In genomic region chr6:170093658-170094596, GRCh38 we compare ENCODE assay signal across 17 cellular contexts.
A peak's percentile ranks its signal among the peaks of the same experiment; 100 is the strongest.
DNase-seq lines count a peak whose midpoint lies in the region; ATAC-seq, FAIRE-seq and TF ChIP-seq lines count a peak whose summit lies in the region.
"Had no signal": no experiment of that assay in that cellular context is flagged by ENCODE, and none has a peak within 500 bp of the region (broad histone marks: within the 10 kb centered on the region; RNA-seq: fewer than 3 reads in every experiment).

No MANE protein-coding gene starts in this region.

- no peak overlapping the region for H3K4me3 ChIP-seq in BLaER1
- no peak overlapping the region for H3K4me3 ChIP-seq in pancreas
- H3K4me3 ChIP-seq in small intestine (ENCODE audit: low read depth in 1 of 2, low read length in 2 of 2): no peak overlapping the region
- no peak overlapping the region for H3K4me3 ChIP-seq in HAP-1
- H3K4me3 ChIP-seq: cardiac muscle cell had no signal

- H4K20me1 ChIP-seq in BLaER1: peaks cover 12% of the 10 kb centered on the region
- no peaks in the 10 kb centered on the region for H4K20me1 ChIP-seq in H9 (ENCODE audit: control insufficient read depth, insufficient read depth, insufficient read length)

- peaks cover 83% of the 10 kb centered on the region for H3K4me1 ChIP-seq in BLaER1
- H3K4me1 ChIP-seq in H9 (ENCODE audit: insufficient read depth, low read length): no peaks in the 10 kb centered on the region
- no peaks in the 10 kb centered on the region for H3K4me1 ChIP-seq in pancreas
- H3K4me1 ChIP-seq in small intestine (ENCODE audit: control insufficient read depth in 2 of 2, insufficient read depth in 1 of 2, low read depth in 1 of 2, low read length in 1 of 2): no peaks in the 10 kb centered on the region
- no peaks in the 10 kb centered on the region for H3K4me1 ChIP-seq in HAP-1

- H3K9ac ChIP-seq in BLaER1 (no peak overlapping the region), H9 (ENCODE audit: extremely low read depth, insufficient read length, low read length) (no peak overlapping the region)

- no peak overlapping the region for H3K4me3 Mint-ChIP-seq in H9
- H3K4me3 Mint-ChIP-seq: activated CD4-positive, alpha-beta T cell treated with anti-CD3 and anti-CD28 coated beads for 36 hours; IgD-negative memory B cell; nephron had no signal

- no peaks in the 10 kb centered on the region for H3K79me1 ChIP-seq in H9 (ENCODE audit: insufficient read depth, low read depth, low read length, poor library complexity, severe bottlenecking)

- ATAC-seq in left ventricle myocardium superior (no peak), pancreas (no peak), GM21786 (IDR thresholded peaks at IDR 0.05; ENCODE audit: unreplicated experiment) (no peak)
- ATAC-seq: activated CD4-positive, alpha-beta T cell treated with anti-CD3 and anti-CD28 coated beads for 36 hours had no signal

- DNase-seq in H9 (peak; percentile 28), left ventricle myocardium superior (peak; percentile 21), pancreas (peak in 4 of 6 donors; percentile 5 to 62 (median 33)), HUDEP-2 (lab: John Stamatoyannopoulos, UW; ENCODE audit: unreplicated experiment in 76 of 76) (no peak), small intestine (no peak), HAP-1 (ENCODE audit: low spot score in 2 of 2) (no peak)
- DNase-seq: activated CD4-positive, alpha-beta T cell treated with anti-CD3 and anti-CD28 coated beads for 36 hours; effector CD4-positive, alpha-beta T cell; glutamatergic neuron; mammary epithelial cell; NCI-H2029 treated with DMSO at 0.1 percent for 48 hours; NCI-H524 had no signal

- H3K9me3 Mint-ChIP-seq in H9: no peaks in the 10 kb centered on the region
- H3K9me3 Mint-ChIP-seq: IgD-negative memory B cell, nephron had no signal

- H2AFZ ChIP-seq in H9 (ENCODE audit: low read length): no peak overlapping the region

- H2BK12ac ChIP-seq in H9 (ENCODE audit: insufficient read length, low read depth, low read length): no peak overlapping the region

- no peak overlapping the region for H3K18ac ChIP-seq in H9 (ENCODE audit: insufficient read length, low read depth, low read length)

- H3T11ph ChIP-seq in H9 (ENCODE audit: low read length): no peak overlapping the region

- FAIRE-seq in pancreas (lab: Jason Lieb, UNC): no peak
- no peak for FAIRE-seq in small intestine (lab: Jason Lieb, UNC)

- H3K4ac ChIP-seq in H9 (ENCODE audit: low read depth, low read length): no peak overlapping the region

- H3K27ac ChIP-seq in BLaER1 (no peak overlapping the region), H9 (ENCODE audit: insufficient read length, low read depth, low read length) (no peak overlapping the region), pancreas (no peak overlapping the region), small intestine (ENCODE audit: low read depth in 1 of 2, low read length in 1 of 2) (no peak overlapping the region)
- H3K27ac ChIP-seq: cardiac muscle cell had no signal

- H3K27me3 ChIP-seq in BLaER1 (no peaks in the 10 kb centered on the region), H9 (ENCODE audit: insufficient read depth, low read length) (no peaks in the 10 kb centered on the region), pancreas (no peaks in the 10 kb centered on the region), small intestine (ENCODE audit: control insufficient read depth in 2 of 2, insufficient read depth in 2 of 2, low read length in 2 of 2) (no peaks in the 10 kb centered on the region), HAP-1 (ENCODE audit: low read depth) (no peaks in the 10 kb centered on the region)
- H3K27me3 ChIP-seq: cardiac muscle cell had no signal

- H4K91ac ChIP-seq in H9 (ENCODE audit: insufficient read length, low read depth, low read length): no peak overlapping the region

- H3K9me3 ChIP-seq in BLaER1: no peaks in the 10 kb centered on the region
- H3K9me3 ChIP-seq in H9 (ENCODE audit: control insufficient read depth, low read depth, low read length): no peaks in the 10 kb centered on the region
- no peaks in the 10 kb centered on the region for H3K9me3 ChIP-seq in pancreas
- H3K9me3 ChIP-seq in small intestine (ENCODE audit: control insufficient read depth, low read depth): no peaks in the 10 kb centered on the region
- no peaks in the 10 kb centered on the region for H3K9me3 ChIP-seq in HAP-1

- H3K27ac Mint-ChIP-seq in H9: peak overlapping the region in 1 of 3 experiments; percentile 80; a peak in 1 of 7 replicates
- H3K27ac Mint-ChIP-seq: activated CD4-positive, alpha-beta T cell treated with anti-CD3 and anti-CD28 coated beads for 36 hours; IgD-negative memory B cell; nephron had no signal

- H4K8ac ChIP-seq in H9 (replicated peaks; ENCODE audit: insufficient read length, low read depth, low read length): no peak overlapping the region

- H3K56ac ChIP-seq in H9 (ENCODE audit: insufficient read length, low read depth, low read length): no peak overlapping the region

- no peak overlapping the region for H2BK120ac ChIP-seq in H9 (ENCODE audit: low read depth, low read length, poor library complexity, severe bottlenecking)

- H2BK20ac ChIP-seq in H9 (ENCODE audit: low read depth, low read length, poor library complexity, severe bottlenecking): no peak overlapping the region

- H3K36me3 ChIP-seq in BLaER1: no peaks in the 10 kb centered on the region
- H3K36me3 ChIP-seq in pancreas: no peaks in the 10 kb centered on the region
- no peaks in the 10 kb centered on the region for H3K36me3 ChIP-seq in small intestine (ENCODE audit: control insufficient read depth in 2 of 2, insufficient read depth in 2 of 2, low read length in 2 of 2)
- H3K36me3 ChIP-seq in HAP-1 (replicated peaks): no peaks in the 10 kb centered on the region
- H3K36me3 ChIP-seq: cardiac muscle cell had no signal

- H3K4me1 Mint-ChIP-seq in H9: peaks cover 0 to 4% of the 10 kb centered on the region in 2 experiments; a peak in 2 of 4 replicates

- intact Hi-C loops in left ventricle myocardium superior (cut with micrococcal nuclease): no loop called here
- intact Hi-C loops in pancreas (cut with DNase I): no loop called here

- H2AK5ac ChIP-seq in H9 (ENCODE audit: insufficient read length, low read length): no peak overlapping the region

- in situ Hi-C loops in HAP-1 (cut with MboI; ENCODE audit: low sequenced_read_pairs): no loop called here

- TF ChIP-seq CTCF in H9 (conservative IDR thresholded peaks at IDR 0.05) (no peak), pancreas (IDR thresholded peaks at IDR 0.05) (no peak)

- no peak overlapping the region for H4K5ac ChIP-seq in H9 (ENCODE audit: insufficient read length, low read depth, low read length)

- no peak overlapping the region for H3K14ac ChIP-seq in H9 (ENCODE audit: insufficient read depth, low read length)

- no peak overlapping the region for H2BK5ac ChIP-seq in H9 (ENCODE audit: insufficient read length, low read length)

- 0 out of 2 replicates have a peak overlapping the region, but pooled peaks have one; percentile 99 for H3K4me2 ChIP-seq in BLaER1
- no peak overlapping the region for H3K4me2 ChIP-seq in H9 (ENCODE audit: insufficient read depth, insufficient read length, low read length)

- peaks cover 3% of the 10 kb centered on the region for H3K27me3 Mint-ChIP-seq in H9 (ENCODE audit: low read depth)
- H3K27me3 Mint-ChIP-seq: activated CD4-positive, alpha-beta T cell treated with anti-CD3 and anti-CD28 coated beads for 36 hours had no signal

- H3K23ac ChIP-seq in H9 (ENCODE audit: insufficient read length, low read depth, low read length): no peak overlapping the region

- H2BK15ac ChIP-seq in H9 (ENCODE audit: low read depth, low read length): 0 out of 2 replicates have a peak overlapping the region, but pooled peaks have one; percentile 76

- no peaks in the 10 kb centered on the region for H3K79me2 ChIP-seq in H9 (ENCODE audit: insufficient read depth, low read length)

- WGBS in H9 (ENCODE audit: extremely low coverage, insufficient read length, low lambda C conversion rate): no CpG with 5 or more reads among the region's 37 CpGs
- WGBS in pancreas, 2 donors: 82 to 86% methylated on average over 33 to 37 of the region's 37 CpGs
- 87 to 90% (median 87%) methylated on average over 33 to 37 of the region's 37 CpGs for WGBS in small intestine, 3 donors

- no peaks in the 10 kb centered on the region for H3K36me3 Mint-ChIP-seq in H9 (ENCODE audit: insufficient read depth in 1 of 3, low read depth in 3 of 3)
- H3K36me3 Mint-ChIP-seq: IgD-negative memory B cell had no signal

- no peaks in the 10 kb centered on the region for H3K23me2 ChIP-seq in H9 (ENCODE audit: insufficient read length, low read depth, low read length, poor library complexity, severe bottlenecking)

Comparison
In these comparisons a context has a peak if more than half of its experiments do, and no peak if none do; other contexts are left out.
1. DNase-seq: peak in H9 (single experiment), left ventricle myocardium superior (single experiment) and pancreas (4 of 6); none in HUDEP-2 (0 of 76), small intestine (single experiment) and HAP-1 (0 of 2).